ENCODE assay signal across 1 cellular context in genomic region chr1:228457396-228458176, GRCh38.
TF ChIP-seq lines count a peak whose summit lies in the region.

No MANE protein-coding gene starts in this region.

TF ChIP-seq in GM12878, 131 proteins besides CTCF, POLR2A, EP300 and RAD21 (continued from another document and continues in another):
- TF ChIP-seq ZSCAN29 (IDR thresholded peaks at IDR 0.05), result peak; percentile 98
- TF ChIP-seq, protein P1, sequence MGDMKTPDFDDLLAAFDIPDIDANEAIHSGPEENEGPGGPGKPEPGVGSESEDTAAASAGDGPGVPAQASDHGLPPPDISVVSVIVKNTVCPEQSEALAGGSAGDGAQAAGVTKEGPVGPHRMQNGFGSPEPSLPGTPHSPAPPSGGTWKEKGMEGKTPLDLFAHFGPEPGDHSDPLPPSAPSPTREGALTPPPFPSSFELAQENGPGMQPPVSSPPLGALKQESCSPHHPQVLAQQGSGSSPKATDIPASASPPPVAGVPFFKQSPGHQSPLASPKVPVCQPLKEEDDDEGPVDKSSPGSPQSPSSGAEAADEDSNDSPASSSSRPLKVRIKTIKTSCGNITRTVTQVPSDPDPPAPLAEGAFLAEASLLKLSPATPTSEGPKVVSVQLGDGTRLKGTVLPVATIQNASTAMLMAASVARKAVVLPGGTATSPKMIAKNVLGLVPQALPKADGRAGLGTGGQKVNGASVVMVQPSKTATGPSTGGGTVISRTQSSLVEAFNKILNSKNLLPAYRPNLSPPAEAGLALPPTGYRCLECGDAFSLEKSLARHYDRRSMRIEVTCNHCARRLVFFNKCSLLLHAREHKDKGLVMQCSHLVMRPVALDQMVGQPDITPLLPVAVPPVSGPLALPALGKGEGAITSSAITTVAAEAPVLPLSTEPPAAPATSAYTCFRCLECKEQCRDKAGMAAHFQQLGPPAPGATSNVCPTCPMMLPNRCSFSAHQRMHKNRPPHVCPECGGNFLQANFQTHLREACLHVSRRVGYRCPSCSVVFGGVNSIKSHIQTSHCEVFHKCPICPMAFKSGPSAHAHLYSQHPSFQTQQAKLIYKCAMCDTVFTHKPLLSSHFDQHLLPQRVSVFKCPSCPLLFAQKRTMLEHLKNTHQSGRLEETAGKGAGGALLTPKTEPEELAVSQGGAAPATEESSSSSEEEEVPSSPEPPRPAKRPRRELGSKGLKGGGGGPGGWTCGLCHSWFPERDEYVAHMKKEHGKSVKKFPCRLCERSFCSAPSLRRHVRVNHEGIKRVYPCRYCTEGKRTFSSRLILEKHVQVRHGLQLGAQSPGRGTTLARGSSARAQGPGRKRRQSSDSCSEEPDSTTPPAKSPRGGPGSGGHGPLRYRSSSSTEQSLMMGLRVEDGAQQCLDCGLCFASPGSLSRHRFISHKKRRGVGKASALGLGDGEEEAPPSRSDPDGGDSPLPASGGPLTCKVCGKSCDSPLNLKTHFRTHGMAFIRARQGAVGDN (IDR thresholded peaks at IDR 0.05), result no peak
- TF ChIP-seq, protein P2, sequence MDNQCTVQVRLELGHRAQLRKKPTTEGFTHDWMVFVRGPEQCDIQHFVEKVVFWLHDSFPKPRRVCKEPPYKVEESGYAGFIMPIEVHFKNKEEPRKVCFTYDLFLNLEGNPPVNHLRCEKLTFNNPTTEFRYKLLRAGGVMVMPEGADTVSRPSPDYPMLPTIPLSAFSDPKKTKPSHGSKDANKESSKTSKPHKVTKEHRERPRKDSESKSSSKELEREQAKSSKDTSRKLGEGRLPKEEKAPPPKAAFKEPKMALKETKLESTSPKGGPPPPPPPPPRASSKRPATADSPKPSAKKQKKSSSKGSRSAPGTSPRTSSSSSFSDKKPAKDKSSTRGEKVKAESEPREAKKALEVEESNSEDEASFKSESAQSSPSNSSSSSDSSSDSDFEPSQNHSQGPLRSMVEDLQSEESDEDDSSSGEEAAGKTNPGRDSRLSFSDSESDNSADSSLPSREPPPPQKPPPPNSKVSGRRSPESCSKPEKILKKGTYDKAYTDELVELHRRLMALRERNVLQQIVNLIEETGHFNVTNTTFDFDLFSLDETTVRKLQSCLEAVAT (IDR thresholded peaks at IDR 0.05), result no peak
- TF ChIP-seq PAX5 (IDR thresholded peaks at IDR 0.05; ENCODE audit: borderline replicate concordance, low read depth, low read length), result no peak
- no peak for TF ChIP-seq MYC (IDR thresholded peaks at IDR 0.05; ENCODE audit: insufficient read depth, insufficient read length, insufficient replicate concordance, low read length, severe bottlenecking)
- peak in 1 of 2 experiments; percentile 33; a peak in 1 of 4 replicates for TF ChIP-seq ETV6 (conservative IDR thresholded peaks at IDR 0.05 in 1 of 2, IDR thresholded peaks at IDR 0.05 in 1 of 2; ENCODE audit: borderline replicate concordance in 1 of 2, low read depth in 1 of 2)
- no peak for TF ChIP-seq SRF (IDR thresholded peaks at IDR 0.05; ENCODE audit: low read depth in 2 of 2, low read length in 2 of 2)
- TF ChIP-seq MEF2A (IDR thresholded peaks at IDR 0.05; ENCODE audit: insufficient read depth, low read depth, low read length), result no peak
- no peak for TF ChIP-seq E2F8 (IDR thresholded peaks at IDR 0.05; ENCODE audit: low read depth, partially characterized antibody)
- no peak for TF ChIP-seq CBX5 (IDR thresholded peaks at IDR 0.05; ENCODE audit: low read depth)
- peak; percentile 72 for TF ChIP-seq CREM (IDR thresholded peaks at IDR 0.05; ENCODE audit: low read depth)
- TF ChIP-seq SIX5 (IDR thresholded peaks at IDR 0.05; ENCODE audit: low read depth, low read length, severe bottlenecking), result no peak
- TF ChIP-seq USF2 (IDR thresholded peaks at IDR 0.05; ENCODE audit: borderline replicate concordance, low read depth, low read length), result no peak
- no peak for TF ChIP-seq MYB (IDR thresholded peaks at IDR 0.05; ENCODE audit: borderline replicate concordance, low read depth, low read length)
- peak; percentile 78; the same call in 1 of the 2 replicates for TF ChIP-seq BACH1 (IDR thresholded peaks at IDR 0.05; ENCODE audit: borderline replicate concordance)
- TF ChIP-seq ZNF384 (IDR thresholded peaks at IDR 0.05; ENCODE audit: borderline replicate concordance, low read depth, low read length), result no peak
- no peak for TF ChIP-seq SMARCA5 (IDR thresholded peaks at IDR 0.05)
- TF ChIP-seq, protein P3, sequence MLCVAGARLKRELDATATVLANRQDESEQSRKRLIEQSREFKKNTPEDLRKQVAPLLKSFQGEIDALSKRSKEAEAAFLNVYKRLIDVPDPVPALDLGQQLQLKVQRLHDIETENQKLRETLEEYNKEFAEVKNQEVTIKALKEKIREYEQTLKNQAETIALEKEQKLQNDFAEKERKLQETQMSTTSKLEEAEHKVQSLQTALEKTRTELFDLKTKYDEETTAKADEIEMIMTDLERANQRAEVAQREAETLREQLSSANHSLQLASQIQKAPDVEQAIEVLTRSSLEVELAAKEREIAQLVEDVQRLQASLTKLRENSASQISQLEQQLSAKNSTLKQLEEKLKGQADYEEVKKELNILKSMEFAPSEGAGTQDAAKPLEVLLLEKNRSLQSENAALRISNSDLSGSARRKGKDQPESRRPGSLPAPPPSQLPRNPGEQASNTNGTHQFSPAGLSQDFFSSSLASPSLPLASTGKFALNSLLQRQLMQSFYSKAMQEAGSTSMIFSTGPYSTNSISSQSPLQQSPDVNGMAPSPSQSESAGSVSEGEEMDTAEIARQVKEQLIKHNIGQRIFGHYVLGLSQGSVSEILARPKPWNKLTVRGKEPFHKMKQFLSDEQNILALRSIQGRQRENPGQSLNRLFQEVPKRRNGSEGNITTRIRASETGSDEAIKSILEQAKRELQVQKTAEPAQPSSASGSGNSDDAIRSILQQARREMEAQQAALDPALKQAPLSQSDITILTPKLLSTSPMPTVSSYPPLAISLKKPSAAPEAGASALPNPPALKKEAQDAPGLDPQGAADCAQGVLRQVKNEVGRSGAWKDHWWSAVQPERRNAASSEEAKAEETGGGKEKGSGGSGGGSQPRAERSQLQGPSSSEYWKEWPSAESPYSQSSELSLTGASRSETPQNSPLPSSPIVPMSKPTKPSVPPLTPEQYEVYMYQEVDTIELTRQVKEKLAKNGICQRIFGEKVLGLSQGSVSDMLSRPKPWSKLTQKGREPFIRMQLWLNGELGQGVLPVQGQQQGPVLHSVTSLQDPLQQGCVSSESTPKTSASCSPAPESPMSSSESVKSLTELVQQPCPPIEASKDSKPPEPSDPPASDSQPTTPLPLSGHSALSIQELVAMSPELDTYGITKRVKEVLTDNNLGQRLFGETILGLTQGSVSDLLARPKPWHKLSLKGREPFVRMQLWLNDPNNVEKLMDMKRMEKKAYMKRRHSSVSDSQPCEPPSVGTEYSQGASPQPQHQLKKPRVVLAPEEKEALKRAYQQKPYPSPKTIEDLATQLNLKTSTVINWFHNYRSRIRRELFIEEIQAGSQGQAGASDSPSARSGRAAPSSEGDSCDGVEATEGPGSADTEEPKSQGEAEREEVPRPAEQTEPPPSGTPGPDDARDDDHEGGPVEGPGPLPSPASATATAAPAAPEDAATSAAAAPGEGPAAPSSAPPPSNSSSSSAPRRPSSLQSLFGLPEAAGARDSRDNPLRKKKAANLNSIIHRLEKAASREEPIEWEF (IDR thresholded peaks at IDR 0.05; ENCODE audit: insufficient replicate concordance, low read depth, low read length), result no peak
- no peak for TF ChIP-seq ZNF24 (IDR thresholded peaks at IDR 0.05)
- TF ChIP-seq SKIL (IDR thresholded peaks at IDR 0.05; ENCODE audit: low read depth, poor library complexity, severe bottlenecking), result no peak
- TF ChIP-seq BCL11A (IDR thresholded peaks at IDR 0.05; ENCODE audit: low read depth, low read length), result no peak
- TF ChIP-seq ZZZ3 (IDR thresholded peaks at IDR 0.05; ENCODE audit: control insufficient read depth, insufficient read length, low read depth), result no peak
- TF ChIP-seq BCLAF1 (IDR thresholded peaks at IDR 0.05), result no peak
- TF ChIP-seq PBX3 (IDR thresholded peaks at IDR 0.05; ENCODE audit: insufficient replicate concordance, low read depth, low read length), result no peak
- TF ChIP-seq TCF7 (IDR thresholded peaks at IDR 0.05; ENCODE audit: borderline replicate concordance), result no peak
- TF ChIP-seq, protein P4, sequence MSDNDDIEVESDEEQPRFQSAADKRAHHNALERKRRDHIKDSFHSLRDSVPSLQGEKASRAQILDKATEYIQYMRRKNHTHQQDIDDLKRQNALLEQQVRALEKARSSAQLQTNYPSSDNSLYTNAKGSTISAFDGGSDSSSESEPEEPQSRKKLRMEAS (IDR thresholded peaks at IDR 0.05; ENCODE audit: low read depth, low read length), result 0 out of 2 replicates have a peak, but pooled peaks have one; percentile 26
- TF ChIP-seq CBFB (IDR thresholded peaks at IDR 0.05; ENCODE audit: low read depth), result peak; percentile 53
